Comparison of ENCODE assay signal across 8 cellular contexts in the genomic region with DNA sequence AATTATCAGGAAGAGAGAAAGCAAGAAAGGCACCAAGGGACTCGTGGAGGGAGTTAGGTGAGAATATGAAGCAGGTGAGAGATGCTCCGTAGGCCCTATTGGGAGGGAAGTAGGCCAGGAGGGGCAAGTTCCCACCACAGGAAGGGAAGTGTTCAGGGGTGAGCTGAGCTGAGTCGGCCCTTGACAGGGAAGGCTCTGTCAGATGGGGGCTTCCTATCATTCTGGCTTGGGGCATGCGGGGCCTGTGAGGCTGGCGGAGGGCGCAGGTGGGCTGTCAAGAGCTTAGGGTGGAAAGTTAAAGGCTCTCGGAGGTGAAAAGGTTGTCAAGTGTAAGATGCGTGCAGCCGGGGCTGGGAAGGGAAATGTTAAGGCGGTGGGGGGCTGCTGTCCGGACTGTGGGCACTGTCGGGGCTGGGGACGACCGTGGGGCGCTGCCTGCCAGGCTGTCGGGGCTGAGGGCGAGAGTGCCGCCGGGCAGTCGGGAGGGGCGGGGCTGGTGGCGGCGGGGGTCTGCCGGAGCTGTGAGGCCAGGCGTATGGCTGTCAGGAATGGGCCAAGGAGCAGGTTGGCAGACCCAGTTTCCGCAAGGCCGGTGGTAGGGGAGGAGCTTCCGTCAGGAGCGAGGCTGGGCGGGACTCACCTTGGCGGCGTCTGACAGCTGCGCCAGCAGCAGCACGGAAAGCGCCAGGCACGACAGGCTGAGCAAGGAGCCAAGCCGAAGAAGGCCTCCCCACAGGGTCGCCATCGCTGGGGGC. TPM values are rescaled to one million over a fixed set of nuclear protein-coding genes. Genes with fewer than 3 reads are reported as not detected.
DNase-seq lines count a peak whose midpoint lies in the region; ATAC-seq and TF ChIP-seq lines count a peak whose summit lies in the region.

No MANE protein-coding gene starts in this region.

- intact Hi-C loops in right cardiac atrium (cut with DNase I) = loop anchor here in 2 of 4 donors (5.0 kb wide), 2 partner anchors 51 to 276 kb away; partner anchors contain the start of gene AKIP1 (in 1 of the 2)
- intact Hi-C loops in sigmoid colon (cut with DNase I) = loop anchor here (5.0 kb wide), 3 partner anchors 91 to 281 kb away; partner anchors contain the start of genes RPL27A and TRIM66

- H3K27ac ChIP-seq in right cardiac atrium (ENCODE audit: low read length) = peak overlapping the region; percentile 73
- peak overlapping the region; percentile 92 to 98 (median 96) for H3K27ac ChIP-seq in sigmoid colon

- CTCF ChIA-PET in GM10248 (lab: Yijun Ruan, JAX) = interaction anchor here (0.9 to 1.1 kb wide), 5 partner anchors 49 to 279 kb away, joined by 3 read pairs; no protein-coding TSS in a partner anchor

- TF ChIP-seq CTCF in GM10248 (IDR thresholded peaks at IDR 0.05; ENCODE audit: control extremely low read depth, extremely low read depth, low read depth, missing control alignments) (no peak), sigmoid colon (IDR thresholded peaks at IDR 0.05) (no peak)

- H3K27me3 ChIP-seq in right cardiac atrium (ENCODE audit: control insufficient read depth, insufficient read depth) (no peaks in the 10 kb centered on the region), sigmoid colon (no peaks in the 10 kb centered on the region)

- no peak for TF ChIP-seq EP300 in sigmoid colon (IDR thresholded peaks at IDR 0.05)

- H3K4me3 ChIP-seq in right cardiac atrium (ENCODE audit: low read length) (peak overlapping the region; percentile 52), sigmoid colon (peak overlapping the region; percentile 65 to 91 (median 78))

- H3K9me3 ChIP-seq in right cardiac atrium (ENCODE audit: control insufficient read depth, low read length) = no peaks in the 10 kb centered on the region
- no peaks in the 10 kb centered on the region for H3K9me3 ChIP-seq in sigmoid colon

- POLR2A ChIA-PET in GM10248 (lab: Yijun Ruan, JAX) = interaction anchor here (1.0 kb wide), 1 partner anchor 275 kb away, joined by 4 read pairs; no protein-coding TSS in a partner anchor

- TF ChIP-seq POLR2A in sigmoid colon (IDR thresholded peaks at IDR 0.05) = no peak

- H3K4me1 ChIP-seq in right cardiac atrium (ENCODE audit: control insufficient read depth, insufficient read depth, low read length) = peaks cover 4% of the 10 kb centered on the region
- peaks cover 0 to 43% (median 41%) of the 10 kb centered on the region in 4 donors for H3K4me1 ChIP-seq in sigmoid colon

- 3% methylated on average over 39 of the region's 39 CpGs for WGBS in right cardiac atrium
- WGBS in sigmoid colon, 2 donors = 1 to 3% methylated on average over 39 of the region's 39 CpGs

- DNase-seq in GM10248 (ENCODE audit: extremely low spot score) (peak; percentile 84), NAMALWA (ENCODE audit: low spot score) (peak; percentile 82), T follicular helper cell (ENCODE audit: low read depth) (peak; percentile 57), amniotic stem cell (lab: John Stamatoyannopoulos, UW) (peak; percentile 35), right cardiac atrium (peak; percentile 81 to 91 (median 90)), sigmoid colon (peak; percentile 90), inferior parietal cortex (ENCODE audit: extremely low spot score) (no peak)

- H3K36me3 ChIP-seq in sigmoid colon = no peaks in the 10 kb centered on the region

- ATAC-seq in HG02571 (IDR thresholded peaks at IDR 0.05; ENCODE audit: unreplicated experiment) (peak; percentile 73), right cardiac atrium (peak; percentile 79 to 83)

RNA-seq across cellular contexts. Expression of gene TMEM9B, which starts 0.5 kb away (rescaled TPM):
- total RNA-seq in right cardiac atrium (10 to 100 TPM; 37.2 to 44.7 (median 40.4) TPM), sigmoid colon (10 to 100 TPM; 13.3 to 24.3 (median 20.1) TPM)
- polyA plus RNA-seq in right cardiac atrium (56.8 TPM), sigmoid colon (10 to 100 TPM; 48.3 to 58.9 (median 49.8) TPM)

RNA-seq across cellular contexts. Expression of gene ASCL3, which starts 20.9 kb away (rescaled TPM):
- total RNA-seq in right cardiac atrium = not detected
- not detected for polyA plus RNA-seq in right cardiac atrium
- total RNA-seq in sigmoid colon = not detected
- polyA plus RNA-seq in sigmoid colon = not detected

RNA-seq across cellular contexts. Expression of gene C11orf16, which starts 31.0 kb away (rescaled TPM):
- total RNA-seq in right cardiac atrium = not detected
- not detected for polyA plus RNA-seq in right cardiac atrium
- not detected for total RNA-seq in sigmoid colon
- not detected for polyA plus RNA-seq in sigmoid colon

RNA-seq across cellular contexts. Expression of gene NRIP3, which starts 40.1 kb away (rescaled TPM):
- total RNA-seq in right cardiac atrium (1 to 10 TPM; 1.7 to 3.8 (median 2.3) TPM), sigmoid colon (1 to 10 TPM; 2.3 to 5.3 (median 3.6) TPM)
- polyA plus RNA-seq in right cardiac atrium (1.00 TPM), sigmoid colon (under 1 TPM in 2 of 3 donors, not detected in 1; under 0.01 to 0.61 TPM)

RNA-seq across cellular contexts. Expression of gene AKIP1, which starts 52.8 kb away (rescaled TPM):
- total RNA-seq in right cardiac atrium (10 to 100 TPM; 24.4 to 30.3 (median 25.4) TPM), sigmoid colon (10 to 100 TPM; 21.6 to 33.2 (median 26.5) TPM)
- polyA plus RNA-seq in right cardiac atrium (28.7 TPM), sigmoid colon (10 to 100 TPM; 18.0 to 19.8 (median 19.3) TPM)
